11 cellular contexts compared by ENCODE assay signal in genomic region chr17:28033972-28034714, GRCh38. TPM values are rescaled to one million over a fixed set of nuclear protein-coding genes. Genes with fewer than 3 reads are reported as not detected.
DNase-seq lines count a peak whose midpoint lies in the region; ATAC-seq and TF ChIP-seq lines count a peak whose summit lies in the region.
"Had no signal": no experiment of that assay in that cellular context is flagged by ENCODE, and none has a peak within 500 bp of the region (broad histone marks: within the 10 kb centered on the region; RNA-seq: fewer than 3 reads in every experiment).

No MANE protein-coding gene starts in this region.

- ATAC-seq in SK-N-SH treated with all-trans-retinoic acid at 6 μM for 48 hours, result peak; percentile 91
- ATAC-seq in HG03139 (IDR thresholded peaks at IDR 0.05; ENCODE audit: unreplicated experiment), result no peak
- no peak for ATAC-seq in gastroesophageal sphincter

- no peak for TF ChIP-seq POLR2A in gastroesophageal sphincter (IDR thresholded peaks at IDR 0.05)

- 62 to 64% methylated on average over 8 of the region's 8 CpGs for WGBS in gastroesophageal sphincter (ENCODE audit: low coverage in 1 of 2), 2 donors

- H3K9me3 ChIP-seq in HEK293 (ENCODE audit: control insufficient read depth, insufficient read depth, low read depth, low read length) (no peaks in the 10 kb centered on the region), gastroesophageal sphincter (no peaks in the 10 kb centered on the region)

- TF ChIP-seq CTCF in HEK293 (tag by site-specific recombination; IDR thresholded peaks at IDR 0.05), result no peak
- no peak for TF ChIP-seq CTCF in fibroblast of the aortic adventitia (IDR thresholded peaks at IDR 0.05; ENCODE audit: insufficient read depth, low read length)
- TF ChIP-seq CTCF in gastroesophageal sphincter (IDR thresholded peaks at IDR 0.05), result no peak

- no peak overlapping the region for H3K4me3 ChIP-seq in HEK293 (ENCODE audit: low read depth, low read length)
- no peak overlapping the region for H3K4me3 ChIP-seq in fibroblast of the aortic adventitia (ENCODE audit: low read depth, low read length)
- H3K4me3 ChIP-seq in skeletal muscle cell (ENCODE audit: low read depth, low read length), result no peak overlapping the region
- no peak overlapping the region for H3K4me3 ChIP-seq in gastroesophageal sphincter

- DNase-seq in fibroblast of the aortic adventitia (ENCODE audit: low read depth) (peak; percentile 88), skeletal muscle cell (ENCODE audit: low read depth) (peak; percentile 52), NCI-H1694 (lab: John Stamatoyannopoulos, UW) (no peak)
- no peak for DNase-seq in activated CD4-positive, CD25-positive, alpha-beta regulatory T cell (lab: John Stamatoyannopoulos, UW)
- DNase-seq: activated CD4-positive, alpha-beta T cell treated with anti-CD3 and anti-CD28 coated beads for 4 hours; NCI-H748 treated with DMSO at 0.1 percent for 48 hours; substantia nigra had no signal

- POLR2A ChIA-PET in HEK293 (lab: Yijun Ruan, JAX), result no interaction called here

- H3K27ac ChIP-seq in HEK293 (ENCODE audit: extremely low read depth, low read depth, low read length), result no peak overlapping the region
- peak overlapping the region in 1 of 4 donors; percentile 17 for H3K27ac ChIP-seq in gastroesophageal sphincter

- CTCF ChIA-PET in HEK293 (lab: Yijun Ruan, JAX), result no interaction called here

- no peaks in the 10 kb centered on the region for H3K36me3 ChIP-seq in HEK293 (ENCODE audit: control insufficient read depth in 2 of 2, insufficient read depth in 1 of 2, low read length in 2 of 2)
- no peaks in the 10 kb centered on the region for H3K36me3 ChIP-seq in gastroesophageal sphincter

- no peak for TF ChIP-seq EP300 in gastroesophageal sphincter (IDR thresholded peaks at IDR 0.05)

- no peaks in the 10 kb centered on the region for H3K27me3 ChIP-seq in gastroesophageal sphincter

- H3K4me1 ChIP-seq in HEK293 (ENCODE audit: control insufficient read depth, insufficient read depth, low read length) (no peaks in the 10 kb centered on the region), gastroesophageal sphincter (no peaks in the 10 kb centered on the region)

TF ChIP-seq in HEK293, 187 proteins besides CTCF, POLR2A, EP300 and RAD21:
- TF ChIP-seq SCRT2 (tag by site-specific recombination; IDR thresholded peaks at IDR 0.05), result 0 out of 2 replicates have a peak, but pooled peaks have one; percentile 9
- no peak for TF ChIP-seq ZNF521 (tag by site-specific recombination; IDR thresholded peaks at IDR 0.05)

TF ChIP-seq in SK-N-SH treated with all-trans-retinoic acid at 6 μM for 48 hours, 23 proteins besides CTCF, POLR2A, EP300 and RAD21:
- TF ChIP-seq ZFP30 (CRISPR knock-in tag; IDR thresholded peaks at IDR 0.05) (no peak), ISL1 (CRISPR knock-in tag; IDR thresholded peaks at IDR 0.05) (no peak), TSHZ2 (CRISPR knock-in tag; IDR thresholded peaks at IDR 0.05) (no peak), PPARA (CRISPR knock-in tag; IDR thresholded peaks at IDR 0.05; ENCODE audit: borderline replicate concordance) (no peak), SNAI2 (CRISPR knock-in tag; IDR thresholded peaks at IDR 0.05) (no peak), ZC3H10 (CRISPR knock-in tag; IDR thresholded peaks at IDR 0.05) (no peak), ARNTL (CRISPR knock-in tag; IDR thresholded peaks at IDR 0.05; ENCODE audit: borderline replicate concordance, low read depth) (no peak), CSDC2 (CRISPR knock-in tag; IDR thresholded peaks at IDR 0.05) (no peak), CREB5 (CRISPR knock-in tag; IDR thresholded peaks at IDR 0.05; ENCODE audit: low read depth) (no peak), ZNF565 (CRISPR knock-in tag; conservative IDR thresholded peaks at IDR 0.05; ENCODE audit: low read depth) (no peak), ZNF70 (CRISPR knock-in tag; IDR thresholded peaks at IDR 0.05) (no peak), TCF4 (CRISPR knock-in tag; IDR thresholded peaks at IDR 0.05; ENCODE audit: borderline replicate concordance) (no peak), ZFP3 (CRISPR knock-in tag; IDR thresholded peaks at IDR 0.05) (no peak), CSRNP3 (CRISPR knock-in tag; IDR thresholded peaks at IDR 0.05) (no peak), BACH2 (CRISPR knock-in tag; IDR thresholded peaks at IDR 0.05; ENCODE audit: borderline replicate concordance) (no peak)

RNA-seq across cellular contexts. Expression of gene NLK, which starts 8.3 kb away (rescaled TPM):
- total RNA-seq in fibroblast of the aortic adventitia (ENCODE audit: low replicate concordance) (7.1 and 12.2 TPM in 2 replicates), gastroesophageal sphincter (10 to 100 TPM; 12.8 to 16.1 (median 13.8) TPM)

Comparison
In these comparisons a context has a peak if more than half of its experiments do, and no peak if none do; other contexts are left out.
1. DNase-seq: peak in fibroblast of the aortic adventitia (single experiment) and skeletal muscle cell (single experiment); none in activated CD4-positive, CD25-positive, alpha-beta regulatory T cell (0 of 4) and NCI-H1694 (single experiment).